8 cellular contexts compared by ENCODE assay signal in genomic region chr4:83548151-83548905, GRCh38. TPM values are rescaled to one million over a fixed set of nuclear protein-coding genes. Genes with fewer than 3 reads are reported as not detected.
DNase-seq lines count a peak whose midpoint lies in the region; ATAC-seq and TF ChIP-seq lines count a peak whose summit lies in the region.

No MANE protein-coding gene starts in this region.

- H3K79me2 ChIP-seq in ACC112 (ENCODE audit: control insufficient read depth, insufficient read depth, low read length, unreplicated experiment), result no peaks in the 10 kb centered on the region

- no peaks in the 10 kb centered on the region for H3K9me3 Mint-ChIP-seq in activated CD8-positive, alpha-beta T cell treated with anti-CD3 and anti-CD28 coated beads, Interleukin-2, amount 10 ng/mL, durations not matched to agents 7 days and 5 days (ENCODE audit: insufficient read depth)

- intact Hi-C loops in esophagus squamous epithelium (cut with DNase I), result no loop called here

- peak overlapping the region; percentile 74 for H3K27ac ChIP-seq in ACC112 (ENCODE audit: low read depth, low read length)
- peak overlapping the region in 3 of 4 donors; percentile 19 to 42 (median 31) for H3K27ac ChIP-seq in esophagus squamous epithelium

- no peaks in the 10 kb centered on the region for H3K36me3 ChIP-seq in ACC112 (ENCODE audit: insufficient read depth, low read length)
- H3K36me3 ChIP-seq in esophagus squamous epithelium, result no peaks in the 10 kb centered on the region

- TF ChIP-seq POLR2A in esophagus squamous epithelium (IDR thresholded peaks at IDR 0.05), result no peak

- TF ChIP-seq CTCF in esophagus squamous epithelium (IDR thresholded peaks at IDR 0.05) (no peak), retinal pigment epithelial cell (conservative IDR thresholded peaks at IDR 0.05; ENCODE audit: low read depth, low read length) (no peak)

- no peak overlapping the region for H2AFZ ChIP-seq in ACC112 (ENCODE audit: low read length, unreplicated experiment)

- H3K9me3 ChIP-seq in esophagus squamous epithelium, result no peaks in the 10 kb centered on the region

- no peaks in the 10 kb centered on the region for H3K36me3 Mint-ChIP-seq in activated CD8-positive, alpha-beta T cell treated with anti-CD3 and anti-CD28 coated beads, Interleukin-2, amount 10 ng/mL, durations not matched to agents 7 days and 5 days (ENCODE audit: low read depth)

- DNase-seq in NCI-H345 treated with DMSO at 0.1 percent for 48 hours (lab: John Stamatoyannopoulos, UW; ENCODE audit: unreplicated experiment) (peak; percentile 7), esophagus squamous epithelium (lab: John Stamatoyannopoulos, UW) (peak; percentile 10), retinal pigment epithelial cell (ENCODE audit: low read depth) (peak; percentile 96), retina (no peak)
- peak; percentile 83 for DNase-seq in activated CD8-positive, alpha-beta T cell treated with anti-CD3 and anti-CD28 coated beads, Interleukin-2, amount 10 ng/mL, durations not matched to agents 7 days and 5 days

- H3K27ac Mint-ChIP-seq in activated CD8-positive, alpha-beta T cell treated with anti-CD3 and anti-CD28 coated beads, Interleukin-2, amount 10 ng/mL, durations not matched to agents 7 days and 5 days, result peak overlapping the region; percentile 41

- H3K4me3 Mint-ChIP-seq in activated CD8-positive, alpha-beta T cell treated with anti-CD3 and anti-CD28 coated beads, Interleukin-2, amount 10 ng/mL, durations not matched to agents 7 days and 5 days, result no peak overlapping the region

- CTCF ChIA-PET in activated CD8-positive, alpha-beta T cell treated with anti-CD3 and anti-CD28 coated beads, Interleukin-2, amount 10 ng/mL, durations not matched to agents 7 days and 5 days (lab: Charles Lee), result no interaction called here

- peaks cover 32% of the 10 kb centered on the region for H3K4me1 Mint-ChIP-seq in activated CD8-positive, alpha-beta T cell treated with anti-CD3 and anti-CD28 coated beads, Interleukin-2, amount 10 ng/mL, durations not matched to agents 7 days and 5 days (ENCODE audit: low read depth)

- H3K27me3 ChIP-seq in ACC112 (ENCODE audit: insufficient read depth, low read length) (no peaks in the 10 kb centered on the region), esophagus squamous epithelium (no peaks in the 10 kb centered on the region)

- H3K4me3 ChIP-seq in ACC112 (ENCODE audit: low read depth, low read length), result no peak overlapping the region
- H3K4me3 ChIP-seq in esophagus squamous epithelium, result no peak overlapping the region
- H3K4me3 ChIP-seq in retinal pigment epithelial cell (ENCODE audit: low read length), result no peak overlapping the region

- peaks cover 3% of the 10 kb centered on the region for H3K27me3 Mint-ChIP-seq in activated CD8-positive, alpha-beta T cell treated with anti-CD3 and anti-CD28 coated beads, Interleukin-2, amount 10 ng/mL, durations not matched to agents 7 days and 5 days (ENCODE audit: low read depth)

- POLR2A ChIA-PET in activated CD8-positive, alpha-beta T cell treated with anti-CD3 and anti-CD28 coated beads, Interleukin-2, amount 10 ng/mL, durations not matched to agents 7 days and 5 days (lab: Charles Lee), result no interaction called here

- 17 to 32% methylated on average over 7 of the region's 7 CpGs for WGBS in esophagus squamous epithelium, 2 donors

- peak; percentile 95 for ATAC-seq in GM18868 (IDR thresholded peaks at IDR 0.05; ENCODE audit: unreplicated experiment)
- peak; percentile 96 for ATAC-seq in HG03095 (IDR thresholded peaks at IDR 0.05; ENCODE audit: unreplicated experiment)
- ATAC-seq in activated CD8-positive, alpha-beta T cell treated with anti-CD3 and anti-CD28 coated beads, Interleukin-2, amount 10 ng/mL, durations not matched to agents 7 days and 5 days, result peak; percentile 94

- H3K4me1 ChIP-seq in ACC112 (ENCODE audit: control insufficient read depth, insufficient read depth, low read length, unreplicated experiment) (peaks cover 44% of the 10 kb centered on the region), esophagus squamous epithelium (peaks cover 3 to 20% (median 8%) of the 10 kb centered on the region in 3 donors)

RNA-seq across cellular contexts. Expression of gene GPAT3, which starts 12.4 kb away (rescaled TPM):
- total RNA-seq in activated CD8-positive, alpha-beta T cell treated with anti-CD3 and anti-CD28 coated beads, Interleukin-2, amount 10 ng/mL, durations not matched to agents 7 days and 5 days, result 1 to 10 TPM; 2.8 to 2.9 TPM
- 1 to 10 TPM; 3.3 to 7.2 (median 4.2) TPM for total RNA-seq in esophagus squamous epithelium
